Comparison of ENCODE assay signal across 16 cellular contexts in the genomic region with DNA sequence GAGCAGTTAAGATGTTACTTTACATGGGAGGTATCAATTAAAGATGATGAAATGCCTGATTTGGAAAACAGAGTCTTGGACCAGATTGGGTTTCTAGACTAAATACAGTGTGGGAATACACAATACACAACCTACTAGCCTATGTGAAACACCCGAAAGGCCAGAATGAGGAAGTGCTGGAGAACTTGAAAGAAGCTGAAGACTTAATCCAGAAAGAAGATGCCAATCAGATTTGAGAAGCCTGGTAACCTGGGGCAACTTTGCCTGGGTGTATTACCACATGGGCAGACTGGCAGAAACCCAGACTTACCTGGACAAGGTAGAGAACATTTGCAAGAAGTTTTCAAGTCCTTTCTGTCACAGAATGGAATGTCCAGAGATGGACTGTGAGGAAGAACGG.
"Had no signal": no experiment of that assay in that cellular context is flagged by ENCODE, and none has a peak within 500 bp of the region (broad histone marks: within the 10 kb centered on the region; RNA-seq: fewer than 3 reads in every experiment).

No MANE protein-coding gene starts in this region.

- H3K27ac ChIP-seq: body of pancreas, parathyroid adenoma, right atrium auricular region, skin epidermis, thoracic aorta had no signal

- DNase-seq: activated B cell treated with CpG ODN at 0.5 μM for 24 hours; activated CD4-positive, alpha-beta T cell treated with anti-CD3 and anti-CD28 coated beads, Interleukin-2, amount 50 U/mL, for 1 hour; activated effector memory CD4-positive, alpha-beta T cell treated with Interleukin-2 at 50 U/mL for 16 hours; activated T-cell treated with anti-CD3 and anti-CD28 coated beads, Interleukin-2, amount 50 U/mL, for 1 hour; amniotic stem cell; effector memory CD8-positive, alpha-beta T cell; hypothalamus; kidney glomerular epithelial cell; stimulated activated CD4-positive, alpha-beta T cell treated with anti-CD3 and anti-CD28 coated beads, Interleukin-4, amount 100 ng/mL, for 4 hours; stimulated activated naive CD8-positive, alpha-beta T cell treated with anti-CD3 and anti-CD28 coated beads, Interleukin-15, amount 100 ng/mL, for 72 hours had no signal

- H3K9me3 ChIP-seq: body of pancreas, right atrium auricular region, thoracic aorta had no signal

- H3K4me3 ChIP-seq: body of pancreas, right atrium auricular region, skin epidermis, thoracic aorta had no signal

- H3K27me3 ChIP-seq: body of pancreas, right atrium auricular region had no signal

- ATAC-seq: activated naive CD4-positive, alpha-beta T cell treated with anti-CD3 and anti-CD28 coated beads, Interleukin-2, amount 50 U/mL, for 72 hours; body of pancreas; effector memory CD8-positive, alpha-beta T cell; stimulated activated naive CD8-positive, alpha-beta T cell treated with anti-CD3 and anti-CD28 coated beads, Interleukin-15, amount 100 ng/mL, for 72 hours had no signal

- H3K36me3 ChIP-seq: right atrium auricular region, thoracic aorta had no signal

- H3K4me1 ChIP-seq: body of pancreas, parathyroid adenoma, right atrium auricular region had no signal
